In genomic region chr21:31659286-31660133, GRCh38 we compare ENCODE assay signal across 8 cellular contexts. TPM values are rescaled to one million over a fixed set of nuclear protein-coding genes. Genes with fewer than 3 reads are reported as not detected.
DNase-seq lines count a peak whose midpoint lies in the region; ATAC-seq and TF ChIP-seq lines count a peak whose summit lies in the region.

SOD1 (plus strand) TSS chr21:31659693; CDS start chr21:31659770, 77 bp downstream.

- under 1% methylated on average over 30 of the region's 91 CpGs for WGBS in esophagus muscularis mucosa

- TF ChIP-seq CTCF in DND-41 (IDR thresholded peaks at IDR 0.05; ENCODE audit: borderline replicate concordance, extremely low read depth, low read length, poor library complexity, severe bottlenecking) (no peak), Peyer's patch (IDR thresholded peaks at IDR 0.05) (peak in 3 of 6 experiments; percentile 12 to 30 (median 27)), esophagus muscularis mucosa (IDR thresholded peaks at IDR 0.05) (peak in 2 of 3 experiments; percentile 14 to 16)

- peaks cover 49% of the 10 kb centered on the region for H3K79me2 ChIP-seq in DND-41 (ENCODE audit: insufficient read depth, low read length)

- intact Hi-C loops in esophagus muscularis mucosa (cut with DNase I), result loop anchor here (2.0 to 10.0 kb wide), 2 partner anchors 73 to 615 kb away; partner anchors contain the start of genes MIS18A and SCAF4

- TF ChIP-seq POLR2A in Peyer's patch (IDR thresholded peaks at IDR 0.05) (peak; percentile 87 to 92), esophagus muscularis mucosa (IDR thresholded peaks at IDR 0.05; ENCODE audit: low read depth) (peak; percentile 79)

- peak within 1 kb of the TSS; percentile 60 to 74; a peak in 3 of 4 replicates for H3K4me3 ChIP-seq in DND-41 (ENCODE audit: low read depth in 1 of 2, low read length in 2 of 2)
- H3K4me3 ChIP-seq in Peyer's patch, result peak within 1 kb of the TSS; percentile 71 to 96 (median 80)
- peak within 1 kb of the TSS; percentile 89 to 96 (median 91) for H3K4me3 ChIP-seq in esophagus muscularis mucosa
- H3K4me3 ChIP-seq in muscle layer of duodenum (ENCODE audit: low read depth in 1 of 2, low read length in 2 of 2), result peak within 1 kb of the TSS; percentile 85 to 87

- H3K9me3 ChIP-seq in DND-41 (ENCODE audit: insufficient read depth, low read length, severe bottlenecking) (no peaks in the 10 kb centered on the region), KOPT-K1 (ENCODE audit: insufficient read depth, low read length, poor library complexity, severe bottlenecking) (peaks cover under 1% of the 10 kb centered on the region), Peyer's patch (no peaks in the 10 kb centered on the region), esophagus muscularis mucosa (no peaks in the 10 kb centered on the region), muscle layer of duodenum (ENCODE audit: control insufficient read depth in 1 of 2, low read length in 2 of 2) (no peaks in the 10 kb centered on the region)

- H3K4me2 ChIP-seq in DND-41 (ENCODE audit: insufficient read depth, low read length), result peak within 1 kb of the TSS; percentile 62

- H3K27me3 ChIP-seq in DND-41 (ENCODE audit: insufficient read depth, low read length, poor library complexity), result no peaks in the 10 kb centered on the region
- H3K27me3 ChIP-seq in Peyer's patch, result no peaks in the 10 kb centered on the region
- H3K27me3 ChIP-seq in esophagus muscularis mucosa, result no peaks in the 10 kb centered on the region
- no peaks in the 10 kb centered on the region for H3K27me3 ChIP-seq in muscle layer of duodenum (ENCODE audit: low read depth, low read length)

- peaks cover 59% of the 10 kb centered on the region for H3K4me1 ChIP-seq in DND-41 (ENCODE audit: insufficient read depth, low read length)
- peaks cover 0 to 46% (median 8%) of the 10 kb centered on the region in 4 donors for H3K4me1 ChIP-seq in Peyer's patch
- peaks cover 22 to 46% (median 44%) of the 10 kb centered on the region in 4 donors for H3K4me1 ChIP-seq in esophagus muscularis mucosa
- H3K4me1 ChIP-seq in muscle layer of duodenum (ENCODE audit: control insufficient read depth in 1 of 2, insufficient read depth in 2 of 2, low read length in 2 of 2), result peaks cover 0 to 9% of the 10 kb centered on the region in 2 donors

- H3K9ac ChIP-seq in DND-41 (ENCODE audit: low read depth, low read length), result peak within 1 kb of the TSS; percentile 62

- TF ChIP-seq EP300 in esophagus muscularis mucosa (IDR thresholded peaks at IDR 0.05), result no peak

- peak; percentile 94 for ATAC-seq in DND-41 (ENCODE audit: insufficient read depth, low read depth)
- ATAC-seq in GM21825 (IDR thresholded peaks at IDR 0.05; ENCODE audit: unreplicated experiment), result peak; percentile 94

- peaks cover 30% of the 10 kb centered on the region for H3K36me3 ChIP-seq in DND-41 (ENCODE audit: insufficient read depth, low read length)
- H3K36me3 ChIP-seq in KOPT-K1 (ENCODE audit: insufficient read depth, low read length), result peaks cover 33% of the 10 kb centered on the region
- peaks cover 0 to 8% (median 0%) of the 10 kb centered on the region in 3 donors for H3K36me3 ChIP-seq in Peyer's patch
- peaks cover 5 to 18% (median 11%) of the 10 kb centered on the region in 4 donors for H3K36me3 ChIP-seq in esophagus muscularis mucosa
- peaks cover 0 to 9% of the 10 kb centered on the region in 2 donors for H3K36me3 ChIP-seq in muscle layer of duodenum (ENCODE audit: control insufficient read depth in 1 of 2, insufficient read depth in 2 of 2, low read length in 2 of 2)

- DNase-seq in DND-41, result peak; percentile 96
- peak; percentile 96 to 98 (median 97) for DNase-seq in Peyer's patch
- DNase-seq in activated T-cell treated with anti-CD3 and anti-CD28 coated beads, Interleukin-2, amount 50 U/mL, for 48 hours, result peak; percentile 96 to 97
- peak; percentile 99 for DNase-seq in esophagus muscularis mucosa (ENCODE audit: extremely low spot score)
- DNase-seq in stimulated activated CD8-positive, alpha-beta memory T cell treated with anti-CD3 and anti-CD28 coated beads, Interleukin-7, amount 100 ng/mL, for 24 hours (ENCODE audit: low read depth), result peak; percentile 86

- peak within 1 kb of the TSS; percentile 81 for H2AFZ ChIP-seq in DND-41 (ENCODE audit: low read depth, low read length)

- peak within 1 kb of the TSS; percentile 74 for H3K27ac ChIP-seq in DND-41 (ENCODE audit: low read length)
- H3K27ac ChIP-seq in KOPT-K1 (ENCODE audit: low read depth, low read length, poor library complexity, severe bottlenecking), result peak within 1 kb of the TSS; percentile 84
- H3K27ac ChIP-seq in Peyer's patch, result peak within 1 kb of the TSS; percentile 87 to 98 (median 92)
- H3K27ac ChIP-seq in esophagus muscularis mucosa (replicated peaks in 1 of 4), result peak within 1 kb of the TSS; percentile 90 to 97 (median 95)
- peak within 1 kb of the TSS; percentile 76 for H3K27ac ChIP-seq in muscle layer of duodenum (ENCODE audit: low read length)

- peaks cover 33% of the 10 kb centered on the region; the same call in 1 of the 2 replicates for H4K20me1 ChIP-seq in DND-41 (ENCODE audit: insufficient read depth, low read length)

RNA-seq across cellular contexts. Expression of gene SOD1, which starts in this region (rescaled TPM):
- 100 to 1,000 TPM; 102 to 304 (median 219) TPM for total RNA-seq in Peyer's patch
- total RNA-seq in esophagus muscularis mucosa, result 100 to 1,000 TPM; 185 to 258 (median 222) TPM

Comparison
In these comparisons a context has a peak if more than half of its experiments do, and no peak if none do; other contexts are left out.
1. Peak in every context shown above with its lines: DNase-seq, ATAC-seq, H3K4me3 ChIP-seq and H3K27ac ChIP-seq.